In the genomic region with DNA sequence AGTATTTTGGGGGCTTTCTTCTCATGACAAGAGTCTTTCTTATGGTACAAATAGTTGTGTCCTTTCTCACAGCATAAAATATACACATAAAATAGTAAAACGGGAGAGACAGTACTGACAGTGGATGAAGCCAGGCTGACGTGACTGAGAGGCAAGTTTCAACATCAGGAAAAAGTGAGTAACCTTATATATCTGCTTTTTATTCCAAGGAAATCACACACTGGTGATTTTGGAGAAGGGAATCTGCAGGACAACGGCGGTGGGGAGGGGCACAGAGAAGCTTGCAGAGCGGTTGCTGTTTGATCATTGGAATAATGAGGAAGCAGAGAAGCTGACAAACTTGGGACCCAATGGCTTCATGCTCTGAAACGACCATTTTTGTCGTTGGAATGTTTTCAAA, we compare ENCODE assay signal across 17 cellular contexts.
A peak's percentile ranks its signal among the peaks of the same experiment; 100 is the strongest.
DNase-seq lines count a peak whose midpoint lies in the region; ATAC-seq and TF ChIP-seq lines count a peak whose summit lies in the region.
"Had no signal": no experiment of that assay in that cellular context is flagged by ENCODE, and none has a peak within 500 bp of the region (broad histone marks: within the 10 kb centered on the region; RNA-seq: fewer than 3 reads in every experiment).

No MANE protein-coding gene starts in this region.

- no peaks in the 10 kb centered on the region for H3K9me3 ChIP-seq in mesenchymal stem cell (ENCODE audit: control insufficient read depth, low read length)
- H3K9me3 ChIP-seq: BE2C, HAP-1 had no signal

- H3K27ac ChIP-seq in GM23338 (ENCODE audit: low read depth) (no peak overlapping the region), mesenchymal stem cell (ENCODE audit: low read length, poor library complexity, severe bottlenecking) (no peak overlapping the region)

- no peak overlapping the region for H3K4me2 ChIP-seq in GM23338
- H3K4me2 ChIP-seq in mesenchymal stem cell (ENCODE audit: low read length, poor library complexity, severe bottlenecking), result no peak overlapping the region

- no peaks in the 10 kb centered on the region for H3K79me2 ChIP-seq in GM23338 (replicated peaks; ENCODE audit: insufficient read depth)

- H3K79me1 ChIP-seq in mesenchymal stem cell (replicated peaks; ENCODE audit: low read length, poor library complexity, severe bottlenecking), result no peaks in the 10 kb centered on the region

- no peak overlapping the region for H2BK5ac ChIP-seq in mesenchymal stem cell (ENCODE audit: low read depth, low read length, poor library complexity, severe bottlenecking)

- no peak overlapping the region for H3K4me3 ChIP-seq in GM23338
- no peak overlapping the region for H3K4me3 ChIP-seq in epithelial cell of esophagus (ENCODE audit: low read length)
- no peak overlapping the region for H3K4me3 ChIP-seq in mesenchymal stem cell (ENCODE audit: insufficient read depth in 1 of 2, low read depth in 1 of 2, low read length in 2 of 2)
- H3K4me3 ChIP-seq: HAP-1 had no signal

- ATAC-seq in GM23338, result no peak
- ATAC-seq in HG03139 (IDR thresholded peaks at IDR 0.05; ENCODE audit: unreplicated experiment), result no peak
- no peak for ATAC-seq in HG02623 (IDR thresholded peaks at IDR 0.05; ENCODE audit: unreplicated experiment)

- no peak overlapping the region for H3K27ac Mint-ChIP-seq in GM23338

- H3K27me3 ChIP-seq in GM23338 (ENCODE audit: insufficient read depth) (no peaks in the 10 kb centered on the region), mesenchymal stem cell (ENCODE audit: control insufficient read depth in 1 of 2, insufficient read depth in 1 of 2, low read length in 2 of 2) (peaks cover 20 to 24% of the 10 kb centered on the region in 2 experiments)

- H3K4me1 Mint-ChIP-seq in GM23338, result peaks cover 25% of the 10 kb centered on the region

- no peaks in the 10 kb centered on the region for H3K9me2 ChIP-seq in GM23338 (ENCODE audit: insufficient read depth)

- no peak overlapping the region for H4K91ac ChIP-seq in mesenchymal stem cell (ENCODE audit: low read length)

- no peak overlapping the region for H2AK5ac ChIP-seq in mesenchymal stem cell (ENCODE audit: low read length, severe bottlenecking)

- no peak overlapping the region for H3K4ac ChIP-seq in mesenchymal stem cell (ENCODE audit: low read depth in 1 of 2, low read length in 2 of 2)

- H3K18ac ChIP-seq in mesenchymal stem cell (ENCODE audit: low read depth in 1 of 2, low read length in 2 of 2), result no peak overlapping the region

- H3K4me1 ChIP-seq in GM23338 (ENCODE audit: insufficient read depth) (0 out of 2 replicates have a peak, but pooled peaks cover 9% of the 10 kb centered on the region), mesenchymal stem cell (ENCODE audit: control insufficient read depth, insufficient read depth, low read depth, low read length) (peaks cover 8% of the 10 kb centered on the region)
- H3K4me1 ChIP-seq: BE2C had no signal

- H3K9me3 Mint-ChIP-seq in GM23338, result peaks cover 8% of the 10 kb centered on the region; the same call in 1 of the 3 replicates

- no peak overlapping the region for H3K4me3 Mint-ChIP-seq in GM23338
- H3K4me3 Mint-ChIP-seq: CD8-positive, alpha-beta memory T cell had no signal

- WGBS in mesenchymal stem cell, result 75% methylated on average over 7 of the region's 7 CpGs

- no peaks in the 10 kb centered on the region for H4K20me1 ChIP-seq in GM23338 (replicated peaks; ENCODE audit: insufficient read depth)

- peaks cover 6% of the 10 kb centered on the region; the same call in 2 of the 3 replicates for H3K36me3 Mint-ChIP-seq in GM23338 (ENCODE audit: low read depth)
- H3K36me3 Mint-ChIP-seq: CD8-positive, alpha-beta memory T cell had no signal

- no peak overlapping the region for H2BK120ac ChIP-seq in mesenchymal stem cell (ENCODE audit: low read depth, low read length)

- H3K14ac ChIP-seq in mesenchymal stem cell (ENCODE audit: low read length in 2 of 2), result no peak overlapping the region

- H2AFZ ChIP-seq in GM23338 (peak overlapping the region; percentile 59), mesenchymal stem cell (ENCODE audit: low read depth, low read length) (no peak overlapping the region)

- TF ChIP-seq CTCF in GM23338 (conservative IDR thresholded peaks at IDR 0.05; ENCODE audit: low read depth in 2 of 2), result no peak
- no peak for TF ChIP-seq CTCF in epithelial cell of esophagus (IDR thresholded peaks at IDR 0.05; ENCODE audit: insufficient read depth, low read depth, low read length, missing control alignments)

- peaks cover 6% of the 10 kb centered on the region for H3K27me3 Mint-ChIP-seq in GM23338 (ENCODE audit: insufficient read depth, low read depth, poor library complexity)

- DNase-seq in GM23338 (ENCODE audit: low spot score) (no peak), epithelial cell of esophagus (ENCODE audit: low read depth) (peak; percentile 16), mesenchymal stem cell (no peak), T-helper 2 cell (no peak), OCI-M2 (lab: John Stamatoyannopoulos, UW; ENCODE audit: unreplicated experiment) (no peak)
- DNase-seq: ACHN; BE2C; CD8-positive, alpha-beta memory T cell; MV-4-11; NCI-H146; NCI-H2081 treated with DMSO at 0.1 percent for 48 hours; NCI-H345; NCI-H526 treated with DMSO at 0.1 percent for 48 hours; OCI-M1 had no signal

- H3K36me3 ChIP-seq in GM23338 (ENCODE audit: insufficient read depth), result no peaks in the 10 kb centered on the region
- no peaks in the 10 kb centered on the region for H3K36me3 ChIP-seq in mesenchymal stem cell (ENCODE audit: control insufficient read depth in 1 of 2, insufficient read depth in 2 of 2, low read depth in 1 of 2, low read length in 2 of 2)
- H3K36me3 ChIP-seq: BE2C, HAP-1 had no signal

- peak overlapping the region; percentile 64 for H3K9ac ChIP-seq in mesenchymal stem cell (ENCODE audit: low read length)

- 0 out of 2 replicates have a peak, but pooled peaks cover 3% of the 10 kb centered on the region for H3F3A ChIP-seq in GM23338 (replicated peaks; ENCODE audit: low read depth)

- no peak overlapping the region for H2BK12ac ChIP-seq in mesenchymal stem cell (ENCODE audit: low read length in 2 of 2)

- H3K23ac ChIP-seq in mesenchymal stem cell (ENCODE audit: low read length in 2 of 2), result no peak overlapping the region

- H2BK15ac ChIP-seq in mesenchymal stem cell (ENCODE audit: low read depth, poor library complexity, severe bottlenecking), result no peak overlapping the region

- H4K8ac ChIP-seq in mesenchymal stem cell (ENCODE audit: low read length), result no peak overlapping the region

TF ChIP-seq in GM23338, 12 proteins besides CTCF, POLR2A, EP300 and RAD21 (continues in another document):
- TF ChIP-seq, protein P1, sequence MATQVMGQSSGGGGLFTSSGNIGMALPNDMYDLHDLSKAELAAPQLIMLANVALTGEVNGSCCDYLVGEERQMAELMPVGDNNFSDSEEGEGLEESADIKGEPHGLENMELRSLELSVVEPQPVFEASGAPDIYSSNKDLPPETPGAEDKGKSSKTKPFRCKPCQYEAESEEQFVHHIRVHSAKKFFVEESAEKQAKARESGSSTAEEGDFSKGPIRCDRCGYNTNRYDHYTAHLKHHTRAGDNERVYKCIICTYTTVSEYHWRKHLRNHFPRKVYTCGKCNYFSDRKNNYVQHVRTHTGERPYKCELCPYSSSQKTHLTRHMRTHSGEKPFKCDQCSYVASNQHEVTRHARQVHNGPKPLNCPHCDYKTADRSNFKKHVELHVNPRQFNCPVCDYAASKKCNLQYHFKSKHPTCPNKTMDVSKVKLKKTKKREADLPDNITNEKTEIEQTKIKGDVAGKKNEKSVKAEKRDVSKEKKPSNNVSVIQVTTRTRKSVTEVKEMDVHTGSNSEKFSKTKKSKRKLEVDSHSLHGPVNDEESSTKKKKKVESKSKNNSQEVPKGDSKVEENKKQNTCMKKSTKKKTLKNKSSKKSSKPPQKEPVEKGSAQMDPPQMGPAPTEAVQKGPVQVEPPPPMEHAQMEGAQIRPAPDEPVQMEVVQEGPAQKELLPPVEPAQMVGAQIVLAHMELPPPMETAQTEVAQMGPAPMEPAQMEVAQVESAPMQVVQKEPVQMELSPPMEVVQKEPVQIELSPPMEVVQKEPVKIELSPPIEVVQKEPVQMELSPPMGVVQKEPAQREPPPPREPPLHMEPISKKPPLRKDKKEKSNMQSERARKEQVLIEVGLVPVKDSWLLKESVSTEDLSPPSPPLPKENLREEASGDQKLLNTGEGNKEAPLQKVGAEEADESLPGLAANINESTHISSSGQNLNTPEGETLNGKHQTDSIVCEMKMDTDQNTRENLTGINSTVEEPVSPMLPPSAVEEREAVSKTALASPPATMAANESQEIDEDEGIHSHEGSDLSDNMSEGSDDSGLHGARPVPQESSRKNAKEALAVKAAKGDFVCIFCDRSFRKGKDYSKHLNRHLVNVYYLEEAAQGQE (IDR thresholded peaks at IDR 0.05; ENCODE audit: unreplicated experiment), result no peak
- no peak for TF ChIP-seq CREB1 (CRISPR knock-in tag; IDR thresholded peaks at IDR 0.05; ENCODE audit: low read depth)
- no peak for TF ChIP-seq EZH2phosphoT487 (IDR thresholded peaks at IDR 0.05; ENCODE audit: unreplicated experiment)
- no peak for TF ChIP-seq STAT1 (IDR thresholded peaks at IDR 0.05; ENCODE audit: unreplicated experiment)
- TF ChIP-seq NANOG (IDR thresholded peaks at IDR 0.05; ENCODE audit: borderline replicate concordance), result no peak
